ENCODE assay signal across 12 cellular contexts in the genomic region with DNA sequence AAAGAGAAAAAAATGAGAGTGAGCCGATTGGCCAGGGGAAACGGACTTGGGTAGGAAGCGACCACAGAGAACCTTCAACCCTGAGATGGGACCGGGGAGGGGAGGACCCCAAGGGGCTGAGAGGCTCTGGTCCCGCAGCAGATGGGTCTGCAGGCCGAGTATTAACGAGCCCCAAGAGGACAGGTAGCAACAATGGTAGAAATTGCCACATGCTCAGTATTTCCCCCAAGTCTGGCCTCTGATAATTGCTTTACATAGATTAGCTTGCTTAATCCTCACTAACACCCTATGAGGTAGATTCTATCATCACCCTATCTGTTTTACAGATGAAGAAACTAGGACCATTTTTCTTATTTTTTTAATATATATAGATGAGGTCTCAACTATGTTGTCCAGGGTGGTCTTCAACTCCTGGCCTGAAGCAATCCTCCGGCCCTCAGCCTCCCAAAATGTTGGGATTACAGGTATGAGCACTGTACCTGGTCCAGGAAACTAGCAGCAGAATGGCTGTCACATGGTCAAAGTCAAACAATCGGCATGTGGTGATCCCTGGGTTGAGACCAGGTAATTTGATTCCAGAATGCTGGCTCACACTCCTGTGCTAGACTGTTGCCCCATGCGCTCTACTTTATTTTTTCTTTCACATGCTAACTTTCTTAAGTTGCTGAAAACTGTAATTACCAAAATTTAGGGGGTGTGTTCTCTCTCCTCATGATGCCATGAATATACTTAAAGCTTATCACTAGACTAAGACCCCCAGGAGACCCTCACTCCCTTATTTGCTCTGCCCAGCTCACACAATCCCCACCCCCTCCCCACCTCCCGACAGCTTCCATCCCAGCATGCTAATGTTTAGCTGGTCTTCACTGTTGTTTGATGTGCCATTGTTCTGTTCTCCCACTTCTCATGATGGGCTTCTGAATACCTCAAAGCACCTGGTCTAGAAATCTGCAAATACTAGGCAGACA.
DNase-seq lines count a peak whose midpoint lies in the region; ATAC-seq and TF ChIP-seq lines count a peak whose summit lies in the region.
"Had no signal": no experiment of that assay in that cellular context is flagged by ENCODE, and none has a peak within 500 bp of the region (broad histone marks: within the 10 kb centered on the region; RNA-seq: fewer than 3 reads in every experiment).

No MANE protein-coding gene starts in this region.

- H3K9me3 Mint-ChIP-seq in activated CD4-positive, alpha-beta memory T cell treated with anti-CD3 and anti-CD28 coated beads for 36 hours: no peaks in the 10 kb centered on the region
- H3K9me3 Mint-ChIP-seq in activated CD4-positive, alpha-beta memory T cell treated with anti-CD3 and anti-CD28 coated beads, Interleukin-2, amount 10 ng/mL, durations not matched to agents 7 days and 5 days: no peaks in the 10 kb centered on the region
- no peaks in the 10 kb centered on the region for H3K9me3 Mint-ChIP-seq in natural killer cell
- H3K9me3 Mint-ChIP-seq: activated T-helper 1 cell treated with anti-CD3 and anti-CD28 coated beads, Interleukin-12 subunit alpha, Interleukin-12 subunit beta, Interleukin-2, Interleukin-4 antibody, amounts not matched to agents 30 ng/mL and 10 ng/mL and 1 ng/mL, durations not matched to agents 14 hours and 24 hours and 36 hours; IgD-negative memory B cell; natural killer cell treated with Interleukin-12 subunit alpha and Interleukin-12 subunit beta and Interleukin-15 and Interleukin-18, amount 100 ng/mL, for 72 hours had no signal

- no peaks in the 10 kb centered on the region for H3K27me3 ChIP-seq in skeletal muscle tissue (ENCODE audit: control insufficient read depth in 3 of 3, insufficient read depth in 3 of 3, low read length in 3 of 3)

- H3K27ac Mint-ChIP-seq in activated CD4-positive, alpha-beta memory T cell treated with anti-CD3 and anti-CD28 coated beads for 36 hours: peak overlapping the region; percentile 62
- H3K27ac Mint-ChIP-seq in activated CD4-positive, alpha-beta memory T cell treated with anti-CD3 and anti-CD28 coated beads, Interleukin-2, amount 10 ng/mL, durations not matched to agents 7 days and 5 days: no peak overlapping the region
- H3K27ac Mint-ChIP-seq in natural killer cell: peak overlapping the region in 1 of 2 donors; percentile 44
- H3K27ac Mint-ChIP-seq: activated T-helper 1 cell treated with anti-CD3 and anti-CD28 coated beads, Interleukin-12 subunit alpha, Interleukin-12 subunit beta, Interleukin-2, Interleukin-4 antibody, amounts not matched to agents 30 ng/mL and 10 ng/mL and 1 ng/mL, durations not matched to agents 14 hours and 24 hours and 36 hours had no signal

- peaks cover 17% of the 10 kb centered on the region for H3K4me1 Mint-ChIP-seq in activated CD4-positive, alpha-beta memory T cell treated with anti-CD3 and anti-CD28 coated beads for 36 hours (ENCODE audit: low read depth)
- peaks cover 31% of the 10 kb centered on the region for H3K4me1 Mint-ChIP-seq in activated CD4-positive, alpha-beta memory T cell treated with anti-CD3 and anti-CD28 coated beads, Interleukin-2, amount 10 ng/mL, durations not matched to agents 7 days and 5 days
- peaks cover 7 to 10% of the 10 kb centered on the region in 2 donors for H3K4me1 Mint-ChIP-seq in natural killer cell

- peaks cover 5 to 11% (median 7%) of the 10 kb centered on the region in 3 donors for H3K4me1 ChIP-seq in skeletal muscle tissue (ENCODE audit: control insufficient read depth in 3 of 3, insufficient read depth in 3 of 3, low read length in 3 of 3)

- POLR2A ChIA-PET in activated CD4-positive, alpha-beta memory T cell treated with anti-CD3 and anti-CD28 coated beads for 36 hours (lab: Charles Lee): interaction anchor here (0.6 to 1.0 kb wide), 2 partner anchors 68 to 256 kb away, joined by 3 read pairs; no protein-coding TSS in a partner anchor
- POLR2A ChIA-PET in activated CD4-positive, alpha-beta memory T cell treated with anti-CD3 and anti-CD28 coated beads, Interleukin-2, amount 10 ng/mL, durations not matched to agents 7 days and 5 days (lab: Charles Lee): interaction anchor here (0.7 to 5.0 kb wide), 6 partner anchors 14 to 299 kb away, joined by 3 to 29 read pairs (median 4); a partner anchor contains a TSS

- CTCF ChIA-PET in activated CD4-positive, alpha-beta memory T cell treated with anti-CD3 and anti-CD28 coated beads for 36 hours (lab: Charles Lee): interaction anchor here (0.6 to 5.5 kb wide), 44 partner anchors 7 to 1515 kb away, joined by 3 to 112 read pairs (median 5); a partner anchor contains a TSS
- CTCF ChIA-PET in activated CD4-positive, alpha-beta memory T cell treated with anti-CD3 and anti-CD28 coated beads, Interleukin-2, amount 10 ng/mL, durations not matched to agents 7 days and 5 days (lab: Charles Lee): interaction anchor here (0.7 to 5.2 kb wide), 41 partner anchors 8 to 658 kb away, joined by 3 to 76 read pairs (median 4); a partner anchor contains a TSS

- no peak overlapping the region for H3K4me3 ChIP-seq in epithelial cell of esophagus (ENCODE audit: low read length)
- no peak overlapping the region for H3K4me3 ChIP-seq in skeletal muscle tissue (ENCODE audit: low read length in 3 of 3)
- H3K4me3 ChIP-seq: SK-N-MC had no signal

- H3K9ac ChIP-seq in skeletal muscle tissue (ENCODE audit: low read depth in 1 of 3, low read length in 3 of 3): peak overlapping the region in 1 of 3 donors; percentile 17

- DNase-seq in activated CD4-positive, alpha-beta memory T cell treated with anti-CD3 and anti-CD28 coated beads for 36 hours: no peak
- DNase-seq in activated CD4-positive, alpha-beta memory T cell treated with anti-CD3 and anti-CD28 coated beads, Interleukin-2, amount 10 ng/mL, durations not matched to agents 7 days and 5 days: no peak
- DNase-seq in NCI-H510A treated with DMSO at 0.1 percent for 48 hours (lab: John Stamatoyannopoulos, UW) (peak; percentile 91), epithelial cell of esophagus (ENCODE audit: low read depth) (peak; percentile 50), GM19240 (ENCODE audit: insufficient read length, low spot score) (no peak), NCI-H2227 (lab: John Stamatoyannopoulos, UW; ENCODE audit: unreplicated experiment) (no peak), natural killer cell (no peak)

- peak overlapping the region; percentile 38 for H3K27ac ChIP-seq in skeletal muscle tissue (ENCODE audit: low read depth, low read length)
- H3K27ac ChIP-seq: SK-N-MC had no signal

- no peak overlapping the region for H3K4me3 Mint-ChIP-seq in activated CD4-positive, alpha-beta memory T cell treated with anti-CD3 and anti-CD28 coated beads for 36 hours
- no peak overlapping the region for H3K4me3 Mint-ChIP-seq in activated CD4-positive, alpha-beta memory T cell treated with anti-CD3 and anti-CD28 coated beads, Interleukin-2, amount 10 ng/mL, durations not matched to agents 7 days and 5 days
- H3K4me3 Mint-ChIP-seq in natural killer cell: no peak overlapping the region
- H3K4me3 Mint-ChIP-seq: activated T-helper 1 cell treated with anti-CD3 and anti-CD28 coated beads, Interleukin-12 subunit alpha, Interleukin-12 subunit beta, Interleukin-2, Interleukin-4 antibody, amounts not matched to agents 30 ng/mL and 10 ng/mL and 1 ng/mL, durations not matched to agents 14 hours and 24 hours and 36 hours; IgD-negative memory B cell; natural killer cell treated with Interleukin-12 subunit alpha and Interleukin-12 subunit beta and Interleukin-15 and Interleukin-18, amount 100 ng/mL, for 72 hours had no signal

- ATAC-seq in natural killer cell: no peak

- intact Hi-C loops in activated CD4-positive, alpha-beta memory T cell treated with anti-CD3 and anti-CD28 coated beads for 36 hours (cut with micrococcal nuclease): loop anchor here (1.0 to 5.0 kb wide), 8 partner anchors 15 to 315 kb away; no protein-coding TSS in a partner anchor
- intact Hi-C loops in natural killer cell (cut with micrococcal nuclease): loop anchor here (1.0 to 10.0 kb wide), 5 partner anchors 53 to 405 kb away; no protein-coding TSS in a partner anchor

- H3K36me3 Mint-ChIP-seq in activated CD4-positive, alpha-beta memory T cell treated with anti-CD3 and anti-CD28 coated beads for 36 hours: peaks cover 5% of the 10 kb centered on the region
- H3K36me3 Mint-ChIP-seq in activated CD4-positive, alpha-beta memory T cell treated with anti-CD3 and anti-CD28 coated beads, Interleukin-2, amount 10 ng/mL, durations not matched to agents 7 days and 5 days (ENCODE audit: low read depth): peaks cover 19% of the 10 kb centered on the region
- no peaks in the 10 kb centered on the region for H3K36me3 Mint-ChIP-seq in natural killer cell
- H3K36me3 Mint-ChIP-seq: natural killer cell treated with Interleukin-12 subunit alpha and Interleukin-12 subunit beta and Interleukin-15 and Interleukin-18, amount 100 ng/mL, for 72 hours had no signal

- no peaks in the 10 kb centered on the region for H3K27me3 Mint-ChIP-seq in activated CD4-positive, alpha-beta memory T cell treated with anti-CD3 and anti-CD28 coated beads for 36 hours
- H3K27me3 Mint-ChIP-seq in activated CD4-positive, alpha-beta memory T cell treated with anti-CD3 and anti-CD28 coated beads, Interleukin-2, amount 10 ng/mL, durations not matched to agents 7 days and 5 days: no peaks in the 10 kb centered on the region
- no peaks in the 10 kb centered on the region for H3K27me3 Mint-ChIP-seq in natural killer cell (ENCODE audit: low read depth in 2 of 2)
- H3K27me3 Mint-ChIP-seq: IgD-negative memory B cell; natural killer cell treated with Interleukin-12 subunit alpha and Interleukin-12 subunit beta and Interleukin-15 and Interleukin-18, amount 100 ng/mL, for 72 hours had no signal

- no peaks in the 10 kb centered on the region for H3K9me3 ChIP-seq in skeletal muscle tissue (ENCODE audit: control insufficient read depth in 3 of 3, low read length in 3 of 3)

- TF ChIP-seq CTCF in epithelial cell of esophagus (IDR thresholded peaks at IDR 0.05; ENCODE audit: insufficient read depth, low read depth, low read length, missing control alignments) (no peak), natural killer cell (IDR thresholded peaks at IDR 0.05) (no peak)

- H3K36me3 ChIP-seq in skeletal muscle tissue (ENCODE audit: control insufficient read depth in 3 of 3, insufficient read depth in 3 of 3, low read length in 3 of 3): peaks cover 0 to 4% (median 0%) of the 10 kb centered on the region in 3 donors

Comparison
In these comparisons a context has a peak if more than half of its experiments do, and no peak if none do; other contexts are left out.
1. DNase-seq: peak in NCI-H510A treated with DMSO at 0.1 percent for 48 hours (single experiment) and epithelial cell of esophagus (single experiment); none in activated CD4-positive, alpha-beta memory T cell treated with anti-CD3 and anti-CD28 coated beads for 36 hours (single experiment), activated CD4-positive, alpha-beta memory T cell treated with anti-CD3 and anti-CD28 coated beads, Interleukin-2, amount 10 ng/mL, durations not matched to agents 7 days and 5 days (single experiment), GM19240 (single experiment), NCI-H2227 (single experiment) and natural killer cell (single experiment).